Comparison of ENCODE assay signal across 8 cellular contexts in the genomic region with DNA sequence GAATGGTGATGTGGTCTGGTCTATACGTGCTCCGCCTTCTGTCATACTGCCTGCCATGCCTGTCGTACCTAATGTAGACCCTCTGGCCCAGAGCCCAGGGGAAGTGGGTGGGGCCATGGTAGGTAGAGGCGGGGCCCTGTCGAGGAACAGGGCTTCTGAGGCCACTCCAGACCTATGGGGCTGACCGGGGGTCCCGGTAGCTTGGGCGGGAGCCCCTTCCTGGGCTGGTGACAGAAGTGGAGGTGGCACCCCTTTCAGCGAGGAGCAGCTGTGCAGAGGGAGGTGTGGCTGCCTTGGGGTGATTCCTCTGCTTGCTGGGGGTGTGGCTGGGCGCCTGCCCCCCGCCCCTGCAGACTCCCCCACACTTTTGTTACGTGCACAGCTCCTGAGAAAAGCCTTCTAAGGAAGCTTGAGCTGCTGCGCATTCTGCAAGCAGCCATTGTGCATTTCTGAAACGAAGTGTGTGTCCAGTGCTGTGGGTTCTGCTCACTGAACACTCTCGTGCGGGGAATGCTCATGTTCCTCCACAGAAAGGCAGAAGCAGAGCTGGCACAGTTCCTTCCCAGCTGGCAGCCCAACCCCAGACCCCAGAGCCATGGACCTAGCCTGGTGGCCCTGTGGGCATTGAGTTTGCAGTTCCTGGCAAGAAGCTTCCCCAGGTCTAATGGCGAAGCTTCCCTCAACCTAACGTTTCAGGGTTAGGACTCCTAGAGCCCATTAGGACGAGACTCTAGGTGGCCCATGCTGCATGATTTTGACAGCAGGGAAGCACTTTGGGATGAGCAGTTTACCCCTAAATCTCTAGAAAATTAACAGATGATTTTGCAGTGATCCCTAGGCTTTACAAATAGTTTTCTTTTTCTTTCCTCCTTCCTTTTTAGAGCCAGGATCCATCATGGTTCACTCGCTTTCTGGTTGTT.
DNase-seq lines count a peak whose midpoint lies in the region; ATAC-seq and TF ChIP-seq lines count a peak whose summit lies in the region.

No MANE protein-coding gene starts in this region.

- intact Hi-C loops in CD14-positive monocyte (cut with micrococcal nuclease) = loop anchor here (5.0 kb wide), 2 partner anchors 33 to 38 kb away; no protein-coding TSS in a partner anchor

- H3K9me3 Mint-ChIP-seq in CD14-positive monocyte (peaks cover 0 to 1% (median 0%) of the 10 kb centered on the region in 7 donors), brain (no peaks in the 10 kb centered on the region)
- no peaks in the 10 kb centered on the region for H3K9me3 Mint-ChIP-seq in natural killer cell treated with Interleukin-12 subunit alpha and Interleukin-12 subunit beta and Interleukin-15 and Interleukin-18, amount 100 ng/mL, for 72 hours

- peaks cover 24 to 55% (median 30%) of the 10 kb centered on the region in 3 donors for H3K27me3 Mint-ChIP-seq in CD14-positive monocyte (ENCODE audit: low read depth in 3 of 3)
- peaks cover 4% of the 10 kb centered on the region for H3K27me3 Mint-ChIP-seq in brain
- peaks cover 0 to 7% of the 10 kb centered on the region in 2 donors for H3K27me3 Mint-ChIP-seq in natural killer cell treated with Interleukin-12 subunit alpha and Interleukin-12 subunit beta and Interleukin-15 and Interleukin-18, amount 100 ng/mL, for 72 hours

- TF ChIP-seq CTCF in CD14-positive monocyte (IDR thresholded peaks at IDR 0.05) = no peak
- no peak for TF ChIP-seq CTCF in brain (conservative IDR thresholded peaks at IDR 0.05)

- ATAC-seq in natural killer cell treated with Interleukin-12 subunit alpha and Interleukin-12 subunit beta and Interleukin-15 and Interleukin-18, amount 100 ng/mL, for 72 hours = no peak
- ATAC-seq in HG02884 (IDR thresholded peaks at IDR 0.05; ENCODE audit: unreplicated experiment) (no peak), HG03354 (IDR thresholded peaks at IDR 0.05; ENCODE audit: poor library complexity, severe bottlenecking, unreplicated experiment) (no peak)

- H3K27ac Mint-ChIP-seq in CD14-positive monocyte (peak overlapping the region; percentile 65 to 89 (median 86)), brain (peak overlapping the region; percentile 1 to 92 (median 73))
- H3K27ac Mint-ChIP-seq in natural killer cell treated with Interleukin-12 subunit alpha and Interleukin-12 subunit beta and Interleukin-15 and Interleukin-18, amount 100 ng/mL, for 72 hours = peak overlapping the region; percentile 2 to 34

- H3K4me1 Mint-ChIP-seq in CD14-positive monocyte (peaks cover 57% of the 10 kb centered on the region), brain (peaks cover 82% of the 10 kb centered on the region)
- peaks cover 13% of the 10 kb centered on the region in 2 donors for H3K4me1 Mint-ChIP-seq in natural killer cell treated with Interleukin-12 subunit alpha and Interleukin-12 subunit beta and Interleukin-15 and Interleukin-18, amount 100 ng/mL, for 72 hours (ENCODE audit: low read depth in 2 of 2)

- DNase-seq in CD14-positive monocyte (ENCODE audit: low spot score) (no peak), LHCN-M2 (ENCODE audit: low read depth) (peak; percentile 15), activated gamma-delta T cell treated with Interleukin-2 at 50 U/mL for 16 hours (no peak), NK-92 (lab: John Stamatoyannopoulos, UW; ENCODE audit: unreplicated experiment) (no peak)
- DNase-seq in natural killer cell treated with Interleukin-12 subunit alpha and Interleukin-12 subunit beta and Interleukin-15 and Interleukin-18, amount 100 ng/mL, for 72 hours (ENCODE audit: low spot score) = no peak

- peaks cover 12 to 18% of the 10 kb centered on the region in 2 donors for H3K36me3 Mint-ChIP-seq in CD14-positive monocyte
- peaks cover 6% of the 10 kb centered on the region for H3K36me3 Mint-ChIP-seq in brain
- no peaks in the 10 kb centered on the region for H3K36me3 Mint-ChIP-seq in natural killer cell treated with Interleukin-12 subunit alpha and Interleukin-12 subunit beta and Interleukin-15 and Interleukin-18, amount 100 ng/mL, for 72 hours

- peak overlapping the region; percentile 74 to 85 for H3K4me3 Mint-ChIP-seq in CD14-positive monocyte
- peak overlapping the region; percentile 72 to 83 (median 76) for H3K4me3 Mint-ChIP-seq in brain
- H3K4me3 Mint-ChIP-seq in natural killer cell treated with Interleukin-12 subunit alpha and Interleukin-12 subunit beta and Interleukin-15 and Interleukin-18, amount 100 ng/mL, for 72 hours = peak overlapping the region; percentile 76

Comparison
In these comparisons a context has a peak if more than half of its experiments do, and no peak if none do; other contexts are left out.
1. H3K27ac Mint-ChIP-seq: peak in every context shown above with its lines; median percentile 86 in CD14-positive monocyte; 73 in brain; 18 in natural killer cell treated with Interleukin-12 subunit alpha and Interleukin-12 subunit beta and Interleukin-15 and Interleukin-18, amount 100 ng/mL, for 72 hours.